19 cellular contexts compared by ENCODE assay signal in the genomic region with DNA sequence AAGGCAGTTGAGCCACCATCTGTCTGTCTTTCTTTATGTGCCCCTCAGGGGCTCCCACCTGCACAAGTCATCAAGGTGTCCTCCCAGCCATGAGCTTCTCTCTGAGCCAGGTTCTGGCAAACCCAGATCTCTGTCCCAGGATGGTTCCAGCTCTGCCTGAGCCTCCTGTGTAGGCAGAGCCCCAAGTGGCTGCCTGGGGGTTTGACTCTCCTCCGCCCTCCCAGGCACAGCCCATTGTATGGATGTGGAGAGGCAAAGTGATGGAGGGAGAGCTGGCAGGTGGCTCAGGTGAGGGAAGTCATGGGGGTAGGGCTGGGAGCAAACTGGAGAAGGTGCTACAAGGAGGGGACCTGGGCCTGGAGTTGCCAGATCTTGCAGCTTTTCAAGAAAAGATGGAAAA. TPM values are rescaled to one million over a fixed set of nuclear protein-coding genes. Genes with fewer than 3 reads are reported as not detected.
"Had no signal": no experiment of that assay in that cellular context is flagged by ENCODE, and none has a peak within 500 bp of the region (broad histone marks: within the 10 kb centered on the region; RNA-seq: fewer than 3 reads in every experiment).

No MANE protein-coding gene starts in this region.

- H3K4me3 ChIP-seq: ascending aorta, esophagus muscularis mucosa, prostate gland, stomach, transverse colon had no signal

- H3K4me1 ChIP-seq: prostate gland, transverse colon had no signal

- H3K27ac Mint-ChIP-seq: activated naive CD4-positive, alpha-beta T cell treated with anti-CD3 and anti-CD28 coated beads, Interleukin-2, amount 10 ng/mL, durations not matched to agents 7 days and 5 days; memory B cell had no signal

- H3K4me1 Mint-ChIP-seq: activated naive CD4-positive, alpha-beta T cell treated with anti-CD3 and anti-CD28 coated beads, Interleukin-2, amount 10 ng/mL, durations not matched to agents 7 days and 5 days; memory B cell; neural crest cell had no signal

- H3K27me3 ChIP-seq: ascending aorta, brain microvascular endothelial cell, esophagus muscularis mucosa, stomach, transverse colon had no signal

- H3K27ac ChIP-seq: ascending aorta, brain microvascular endothelial cell, esophagus muscularis mucosa, prostate gland, stomach, transverse colon had no signal

- H3K4me3 Mint-ChIP-seq: activated naive CD4-positive, alpha-beta T cell treated with anti-CD3 and anti-CD28 coated beads, Interleukin-2, amount 10 ng/mL, durations not matched to agents 7 days and 5 days; memory B cell; neural crest cell had no signal

- DNase-seq: activated CD8-positive, alpha-beta memory T cell treated with anti-CD3 and anti-CD28 coated beads, Interleukin-2, amount 50 U/mL, for 48 hours; activated effector memory CD4-positive, alpha-beta T cell treated with Interleukin-2 at 50 U/mL for 16 hours; activated naive CD4-positive, alpha-beta T cell treated with anti-CD3 and anti-CD28 coated beads, Interleukin-2, amount 10 ng/mL, durations not matched to agents 7 days and 5 days; activated T-cell treated with anti-CD3 and anti-CD28 coated beads, Interleukin-2, amount 50 U/mL, for 48 hours; brain microvascular endothelial cell; central memory CD4-positive, alpha-beta T cell; hippocampal formation; stimulated activated CD4-positive, alpha-beta T cell treated with anti-CD3 and anti-CD28 coated beads, Interleukin-4, amount 100 ng/mL, for 24 hours; stomach; T-helper 1 cell; T-helper 9 cell; transverse colon had no signal

- H3K9me3 ChIP-seq: ascending aorta, esophagus muscularis mucosa, prostate gland, stomach, transverse colon had no signal

- H3K27me3 Mint-ChIP-seq: activated naive CD4-positive, alpha-beta T cell treated with anti-CD3 and anti-CD28 coated beads, Interleukin-2, amount 10 ng/mL, durations not matched to agents 7 days and 5 days; memory B cell had no signal

- H3K9me3 Mint-ChIP-seq: activated naive CD4-positive, alpha-beta T cell treated with anti-CD3 and anti-CD28 coated beads, Interleukin-2, amount 10 ng/mL, durations not matched to agents 7 days and 5 days; memory B cell; neural crest cell had no signal

- H3K36me3 ChIP-seq: prostate gland had no signal

RNA-seq across cellular contexts. Expression of gene GRIP2, which starts 56.9 kb away (rescaled TPM):
- total RNA-seq: activated CD8-positive, alpha-beta memory T cell treated with anti-CD3 and anti-CD28 coated beads for 36 hours; dermis microvascular lymphatic vessel endothelial cell had no signal
